In the genomic region with DNA sequence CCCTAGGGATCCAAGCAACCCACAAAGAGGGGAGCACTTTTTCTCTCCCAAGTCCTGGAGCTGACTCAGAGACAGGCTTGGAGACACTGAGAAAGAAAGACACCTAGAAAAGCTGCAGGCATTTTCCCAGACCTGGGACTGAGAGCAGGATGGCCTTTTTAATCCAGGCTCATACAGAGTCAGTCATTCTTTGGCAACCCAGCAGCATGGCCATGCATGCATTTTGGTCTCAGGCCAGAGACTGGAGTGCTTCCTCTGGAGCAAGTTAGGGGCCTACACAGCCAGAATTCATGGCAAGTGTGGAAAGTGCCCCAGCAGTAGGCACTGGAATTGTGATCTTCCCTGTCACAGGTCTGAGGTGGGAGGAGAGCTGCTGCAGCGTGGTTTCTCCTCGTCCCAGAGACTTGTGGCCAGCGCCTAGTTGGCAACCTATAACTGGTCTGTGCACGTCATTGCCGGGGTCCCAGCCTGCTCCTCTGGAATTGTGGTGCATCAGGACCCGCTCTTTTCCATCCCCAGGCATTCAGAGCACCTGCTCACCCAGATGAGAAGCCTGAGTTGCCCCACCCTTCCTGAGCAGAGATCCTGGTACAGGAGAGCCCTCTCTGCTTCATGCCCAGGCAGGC, we compare ENCODE assay signal across 27 cellular contexts.
"Had no signal": no experiment of that assay in that cellular context is flagged by ENCODE, and none has a peak within 500 bp of the region (broad histone marks: within the 10 kb centered on the region; RNA-seq: fewer than 3 reads in every experiment).

No MANE protein-coding gene starts in this region.

- DNase-seq: activated CD4-positive, alpha-beta T cell treated with anti-CD3 and anti-CD28 coated beads for 48 hours; activated CD4-positive, alpha-beta T cell treated with anti-CD3 and anti-CD28 coated beads, Interleukin-2, amount 50 U/mL, for 4 hours; activated CD4-positive, CD25-positive, alpha-beta regulatory T cell treated with anti-CD3 and anti-CD28 coated beads, Interleukin-2, amount 50 U/mL, for 72 hours; activated CD8-positive, alpha-beta memory T cell treated with anti-CD3 and anti-CD28 coated beads, Interleukin-2, amount 50 U/mL, for 48 hours; activated CD8-positive, alpha-beta T cell treated with anti-CD3 and anti-CD28 coated beads, Interleukin-2, amount 10 ng/mL, durations not matched to agents 7 days and 5 days; activated effector memory CD4-positive, alpha-beta T cell treated with Interleukin-2 at 50 U/mL for 16 hours; activated naive CD4-positive, alpha-beta T cell; activated naive CD8-positive, alpha-beta T cell treated with anti-CD3 and anti-CD28 coated beads, Interleukin-2, amount 50 U/mL, for 24 hours; activated T-cell treated with anti-CD3 and anti-CD28 coated beads, Interleukin-2, amount 50 U/mL, for 1 hour; amniotic stem cell; body of pancreas; Karpas-422; NCI-H1048; NCI-H1930; NCI-H345; NCI-H510A; NCI-H69; NK-92 treated with Interleukin-12 subunit alpha and Interleukin-12 subunit beta, amount 100 ng/mL, for 24 hours; Peyer's patch; SIG-M5; T-helper 17 cell; T-helper 9 cell had no signal

- H3K4me3 Mint-ChIP-seq: activated CD8-positive, alpha-beta T cell treated with anti-CD3 and anti-CD28 coated beads, Interleukin-2, amount 10 ng/mL, durations not matched to agents 7 days and 5 days; activated naive CD8-positive, alpha-beta T cell treated with anti-CD3 and anti-CD28 coated beads, Interleukin-2, amount 50 U/mL, for 24 hours; activated T-helper 1 cell treated with anti-CD3 and anti-CD28 coated beads, Interleukin-12 subunit alpha, Interleukin-12 subunit beta, Interleukin-2, Interleukin-4 antibody, amounts not matched to agents 30 ng/mL and 10 ng/mL and 1 ng/mL, durations not matched to agents 14 hours and 24 hours and 36 hours; central memory CD8-positive, alpha-beta T cell; T-helper 17 cell; WTC11 had no signal

- H3K27ac Mint-ChIP-seq: activated CD8-positive, alpha-beta T cell treated with anti-CD3 and anti-CD28 coated beads, Interleukin-2, amount 10 ng/mL, durations not matched to agents 7 days and 5 days; activated naive CD4-positive, alpha-beta T cell treated with anti-CD3 and anti-CD28 coated beads, Interleukin-2, amount 50 U/mL, for 72 hours; activated naive CD8-positive, alpha-beta T cell treated with anti-CD3 and anti-CD28 coated beads, Interleukin-2, amount 50 U/mL, for 24 hours; activated T-helper 1 cell treated with anti-CD3 and anti-CD28 coated beads, Interleukin-12 subunit alpha, Interleukin-12 subunit beta, Interleukin-2, Interleukin-4 antibody, amounts not matched to agents 30 ng/mL and 10 ng/mL and 1 ng/mL, durations not matched to agents 14 hours and 24 hours and 36 hours; T-helper 17 cell; WTC11 had no signal

- ATAC-seq: activated CD8-positive, alpha-beta T cell treated with anti-CD3 and anti-CD28 coated beads, Interleukin-2, amount 10 ng/mL, durations not matched to agents 7 days and 5 days; activated naive CD4-positive, alpha-beta T cell treated with anti-CD3 and anti-CD28 coated beads, Interleukin-2, amount 50 U/mL, for 72 hours; activated naive CD8-positive, alpha-beta T cell treated with anti-CD3 and anti-CD28 coated beads, Interleukin-2, amount 50 U/mL, for 24 hours; body of pancreas; K562; T-helper 17 cell had no signal

- H3K36me3 Mint-ChIP-seq: activated naive CD4-positive, alpha-beta T cell treated with anti-CD3 and anti-CD28 coated beads, Interleukin-2, amount 50 U/mL, for 72 hours; WTC11 had no signal

- H3K9me3 Mint-ChIP-seq: activated naive CD8-positive, alpha-beta T cell treated with anti-CD3 and anti-CD28 coated beads, Interleukin-2, amount 50 U/mL, for 24 hours; activated T-helper 1 cell treated with anti-CD3 and anti-CD28 coated beads, Interleukin-12 subunit alpha, Interleukin-12 subunit beta, Interleukin-2, Interleukin-4 antibody, amounts not matched to agents 30 ng/mL and 10 ng/mL and 1 ng/mL, durations not matched to agents 14 hours and 24 hours and 36 hours; central memory CD8-positive, alpha-beta T cell had no signal

- H3K4me1 Mint-ChIP-seq: activated naive CD8-positive, alpha-beta T cell treated with anti-CD3 and anti-CD28 coated beads, Interleukin-2, amount 50 U/mL, for 24 hours; central memory CD8-positive, alpha-beta T cell; T-helper 17 cell had no signal
